11 cellular contexts compared by ENCODE assay signal in the genomic region with DNA sequence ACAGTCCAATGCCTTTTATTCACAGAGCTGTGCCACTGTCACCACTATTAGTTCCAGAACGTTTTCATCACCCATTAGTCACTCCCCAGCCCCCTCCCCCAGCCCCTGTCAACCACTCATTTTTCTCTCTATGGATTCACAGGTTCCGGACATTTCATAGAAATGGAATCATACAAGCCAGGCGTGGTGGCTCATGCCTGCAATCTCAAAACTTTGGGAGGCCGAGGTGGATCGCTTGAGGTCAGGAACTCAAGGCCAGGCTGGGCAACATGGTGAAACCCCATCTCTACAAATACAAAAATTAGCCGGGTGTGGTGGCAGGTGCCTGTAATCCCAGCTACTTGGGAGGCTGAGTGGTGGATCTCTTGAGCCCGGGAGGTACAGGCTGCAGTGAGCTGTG. TPM values are rescaled to one million over a fixed set of nuclear protein-coding genes. Genes with fewer than 3 reads are reported as not detected.
A peak's percentile ranks its signal among the peaks of the same experiment; 100 is the strongest.
DNase-seq lines count a peak whose midpoint lies in the region; ATAC-seq and TF ChIP-seq lines count a peak whose summit lies in the region.
"Had no signal": no experiment of that assay in that cellular context is flagged by ENCODE, and none has a peak within 500 bp of the region (broad histone marks: within the 10 kb centered on the region; RNA-seq: fewer than 3 reads in every experiment).

No MANE protein-coding gene starts in this region.

- H3K4me1 ChIP-seq in naive thymus-derived CD4-positive, alpha-beta T cell (ENCODE audit: control insufficient read depth in 2 of 2, insufficient read depth in 2 of 2, low read length in 2 of 2): peaks cover 5 to 7% of the 10 kb centered on the region in 2 donors

- H3K4me1 Mint-ChIP-seq in CD14-positive monocyte (peaks cover 38% of the 10 kb centered on the region), HFFc6 (ENCODE audit: low read depth) (peaks cover 30% of the 10 kb centered on the region)
- H3K4me1 Mint-ChIP-seq in activated T-helper 2 cell treated with anti-CD3 and anti-CD28 coated beads, Interferon-gamma antibody, Interleukin-2, Interleukin-4, amounts not matched to agents 10 μg/mL and 5 μg/mL and 100 μg/mL, durations not matched to agents 14 hours and 24 hours and 36 hours (ENCODE audit: low read depth): peaks cover 4% of the 10 kb centered on the region
- H3K4me1 Mint-ChIP-seq in naive thymus-derived CD4-positive, alpha-beta T cell: peaks cover 11 to 35% (median 26%) of the 10 kb centered on the region in 7 donors

- no peak for TF ChIP-seq CTCF in CD14-positive monocyte (IDR thresholded peaks at IDR 0.05)
- no peak for TF ChIP-seq CTCF in HFFc6 (IDR thresholded peaks at IDR 0.05)
- TF ChIP-seq CTCF in omental fat pad (IDR thresholded peaks at IDR 0.05): no peak

- peak overlapping the region; percentile 87 for H3K27ac ChIP-seq in naive thymus-derived CD4-positive, alpha-beta T cell (ENCODE audit: low read depth, low read length)

- no peak overlapping the region for H3K4me3 ChIP-seq in naive thymus-derived CD4-positive, alpha-beta T cell (ENCODE audit: low read length)

- CTCF ChIA-PET in naive thymus-derived CD4-positive, alpha-beta T cell (lab: Charles Lee): no interaction called here

- POLR2A ChIA-PET in naive thymus-derived CD4-positive, alpha-beta T cell (lab: Charles Lee): interaction anchor here (0.9 to 1.9 kb wide), 3 partner anchors 25 to 80 kb away, joined by 4 to 8 read pairs (median 5); a partner anchor contains a TSS

- H3K4me3 Mint-ChIP-seq in CD14-positive monocyte (no peak overlapping the region), HFFc6 (peak overlapping the region; percentile 98)
- peak overlapping the region; percentile 42 for H3K4me3 Mint-ChIP-seq in activated T-helper 2 cell treated with anti-CD3 and anti-CD28 coated beads, Interferon-gamma antibody, Interleukin-2, Interleukin-4, amounts not matched to agents 10 μg/mL and 5 μg/mL and 100 μg/mL, durations not matched to agents 14 hours and 24 hours and 36 hours (ENCODE audit: low read depth)
- peak overlapping the region in 9 of 10 donors; percentile 63 to 98 (median 93) for H3K4me3 Mint-ChIP-seq in naive thymus-derived CD4-positive, alpha-beta T cell

- H3K36me3 Mint-ChIP-seq in CD14-positive monocyte (peaks cover 24 to 43% of the 10 kb centered on the region in 2 donors), HFFc6 (ENCODE audit: low read depth) (no peaks in the 10 kb centered on the region; the same call in 1 of the 2 replicates)
- H3K36me3 Mint-ChIP-seq in activated T-helper 2 cell treated with anti-CD3 and anti-CD28 coated beads, Interferon-gamma antibody, Interleukin-2, Interleukin-4, amounts not matched to agents 10 μg/mL and 5 μg/mL and 100 μg/mL, durations not matched to agents 14 hours and 24 hours and 36 hours (ENCODE audit: low read depth): peaks cover 22% of the 10 kb centered on the region
- peaks cover 0 to 6% (median 0%) of the 10 kb centered on the region in 5 donors for H3K36me3 Mint-ChIP-seq in naive thymus-derived CD4-positive, alpha-beta T cell

- ATAC-seq in naive thymus-derived CD4-positive, alpha-beta T cell: no peak
- ATAC-seq in HG02798 (IDR thresholded peaks at IDR 0.05; ENCODE audit: poor library complexity, unreplicated experiment): no peak
- no peak for ATAC-seq in GM19395 (IDR thresholded peaks at IDR 0.05; ENCODE audit: unreplicated experiment)
- ATAC-seq in omental fat pad (ENCODE audit: low FRiP score): no peak

- H3K9me3 ChIP-seq in naive thymus-derived CD4-positive, alpha-beta T cell (ENCODE audit: control insufficient read depth in 2 of 3, low read length in 3 of 3): no peaks in the 10 kb centered on the region
- H3K9me3 ChIP-seq: esophagus squamous epithelium, Peyer's patch, upper lobe of left lung had no signal

- peaks cover 0 to 27% (median 0%) of the 10 kb centered on the region in 3 experiments for H3K36me3 ChIP-seq in naive thymus-derived CD4-positive, alpha-beta T cell (ENCODE audit: control insufficient read depth in 2 of 3, insufficient read depth in 3 of 3, low read length in 3 of 3)

- DNase-seq in CD14-positive monocyte (ENCODE audit: low spot score): no peak
- peak; percentile 47 for DNase-seq in HFFc6
- DNase-seq in activated T-helper 2 cell treated with anti-CD3 and anti-CD28 coated beads, Interferon-gamma antibody, Interleukin-2, Interleukin-4, amounts not matched to agents 10 μg/mL and 5 μg/mL and 100 μg/mL, durations not matched to agents 14 hours and 24 hours and 36 hours (ENCODE audit: low spot score): no peak
- no peak for DNase-seq in naive thymus-derived CD4-positive, alpha-beta T cell
- DNase-seq in omental fat pad (ENCODE audit: low spot score): no peak
- DNase-seq in AG20443 (ENCODE audit: low spot score): no peak

- H3K9me3 Mint-ChIP-seq in CD14-positive monocyte (peaks cover 0 to 2% (median 0%) of the 10 kb centered on the region in 7 donors), HFFc6 (no peaks in the 10 kb centered on the region)
- H3K9me3 Mint-ChIP-seq in activated T-helper 2 cell treated with anti-CD3 and anti-CD28 coated beads, Interferon-gamma antibody, Interleukin-2, Interleukin-4, amounts not matched to agents 10 μg/mL and 5 μg/mL and 100 μg/mL, durations not matched to agents 14 hours and 24 hours and 36 hours: no peaks in the 10 kb centered on the region
- H3K9me3 Mint-ChIP-seq in naive thymus-derived CD4-positive, alpha-beta T cell: peaks cover 0 to 2% (median 0%) of the 10 kb centered on the region in 11 donors

- H3K27ac Mint-ChIP-seq in CD14-positive monocyte: peak overlapping the region; percentile 54 to 85 (median 82)
- peak overlapping the region; percentile 81 for H3K27ac Mint-ChIP-seq in HFFc6
- H3K27ac Mint-ChIP-seq in activated T-helper 2 cell treated with anti-CD3 and anti-CD28 coated beads, Interferon-gamma antibody, Interleukin-2, Interleukin-4, amounts not matched to agents 10 μg/mL and 5 μg/mL and 100 μg/mL, durations not matched to agents 14 hours and 24 hours and 36 hours: peak overlapping the region; percentile 69
- peak overlapping the region in 8 of 9 donors; percentile 76 to 93 (median 90) for H3K27ac Mint-ChIP-seq in naive thymus-derived CD4-positive, alpha-beta T cell

- no peaks in the 10 kb centered on the region for H3K27me3 ChIP-seq in naive thymus-derived CD4-positive, alpha-beta T cell (ENCODE audit: control insufficient read depth in 2 of 2, insufficient read depth in 2 of 2, low read length in 2 of 2)
- H3K27me3 ChIP-seq: esophagus squamous epithelium, Peyer's patch, upper lobe of left lung had no signal

- intact Hi-C loops in CD14-positive monocyte (cut with micrococcal nuclease): no loop called here
- intact Hi-C loops in activated T-helper 2 cell treated with anti-CD3 and anti-CD28 coated beads, Interferon-gamma antibody, Interleukin-2, Interleukin-4, amounts not matched to agents 10 μg/mL and 5 μg/mL and 100 μg/mL, durations not matched to agents 14 hours and 24 hours and 36 hours (cut with micrococcal nuclease): loop anchor here (1.0 to 5.0 kb wide), 2 partner anchors 81 to 125 kb away; a partner anchor contains a TSS
- intact Hi-C loops in naive thymus-derived CD4-positive, alpha-beta T cell (cut with micrococcal nuclease): loop anchor here (1.0 to 10.0 kb wide), 18 partner anchors 19 to 745 kb away; a partner anchor contains a TSS

- peaks cover 0 to 2% (median 1%) of the 10 kb centered on the region in 3 donors for H3K27me3 Mint-ChIP-seq in CD14-positive monocyte (ENCODE audit: low read depth in 3 of 3)
- H3K27me3 Mint-ChIP-seq in HFFc6 (ENCODE audit: insufficient read depth): peaks cover 2% of the 10 kb centered on the region; the same call in 1 of the 2 replicates
- H3K27me3 Mint-ChIP-seq in activated T-helper 2 cell treated with anti-CD3 and anti-CD28 coated beads, Interferon-gamma antibody, Interleukin-2, Interleukin-4, amounts not matched to agents 10 μg/mL and 5 μg/mL and 100 μg/mL, durations not matched to agents 14 hours and 24 hours and 36 hours (ENCODE audit: low read depth): no peaks in the 10 kb centered on the region
- H3K27me3 Mint-ChIP-seq in naive thymus-derived CD4-positive, alpha-beta T cell: no peaks in the 10 kb centered on the region

RNA-seq across cellular contexts. Expression of a gene that starts 0.8 kb away (rescaled TPM):
- 10 to 100 TPM; 34.3 to 37.6 TPM for polyA plus RNA-seq in CD14-positive monocyte
- 10 to 100 TPM; 44.9 to 50.8 (median 46.1) TPM for total RNA-seq in HFFc6 (2021; fragmentation: NEBNext Ultra II Directional; extraction: Animal tissue kit (Norgen Biotek cat#: 25700))
- total RNA-seq in activated T-helper 2 cell treated with anti-CD3 and anti-CD28 coated beads, Interferon-gamma antibody, Interleukin-2, Interleukin-4, amounts not matched to agents 10 μg/mL and 5 μg/mL and 100 μg/mL, durations not matched to agents 14 hours and 24 hours and 36 hours: 73.1 and 73.8 TPM in 2 replicates
- total RNA-seq in naive thymus-derived CD4-positive, alpha-beta T cell: 10 to 100 TPM; 34.1 to 46.2 (median 45.0) TPM
- polyA plus RNA-seq in naive thymus-derived CD4-positive, alpha-beta T cell: 10 to 100 TPM; 34.6 to 45.8 TPM
- 10 to 100 TPM; 32.7 to 53.9 (median 41.8) TPM for total RNA-seq in omental fat pad

RNA-seq across cellular contexts. Expression of a gene that starts 19.8 kb away (rescaled TPM):
- polyA plus RNA-seq in CD14-positive monocyte: not detected
- 100 to 1,000 TPM in 4 of 6 experiments, 10 to 100 TPM in 2; 92.0 to 131 (median 103) TPM for total RNA-seq in HFFc6 (2021; fragmentation: NEBNext Ultra II Directional; extraction: Animal tissue kit (Norgen Biotek cat#: 25700))
- total RNA-seq in activated T-helper 2 cell treated with anti-CD3 and anti-CD28 coated beads, Interferon-gamma antibody, Interleukin-2, Interleukin-4, amounts not matched to agents 10 μg/mL and 5 μg/mL and 100 μg/mL, durations not matched to agents 14 hours and 24 hours and 36 hours: 0.16 TPM in 1 of 2 replicates, not detected in the other
- total RNA-seq in naive thymus-derived CD4-positive, alpha-beta T cell: 1 to 10 TPM in 1 of 5 experiments, under 1 TPM in 3, not detected in 1; 0.24 to 1.3 (median 0.45) TPM
- under 1 TPM; 0.13 to 0.18 TPM for polyA plus RNA-seq in naive thymus-derived CD4-positive, alpha-beta T cell
- total RNA-seq in omental fat pad: 10 to 100 TPM; 10.8 to 40.0 (median 25.8) TPM

RNA-seq across cellular contexts. Expression of a gene that starts 36.0 kb away (rescaled TPM):
- polyA plus RNA-seq in CD14-positive monocyte: not detected
- 10 to 100 TPM; 21.9 to 26.0 (median 23.5) TPM for total RNA-seq in HFFc6 (2021; fragmentation: NEBNext Ultra II Directional; extraction: Animal tissue kit (Norgen Biotek cat#: 25700))
- total RNA-seq in activated T-helper 2 cell treated with anti-CD3 and anti-CD28 coated beads, Interferon-gamma antibody, Interleukin-2, Interleukin-4, amounts not matched to agents 10 μg/mL and 5 μg/mL and 100 μg/mL, durations not matched to agents 14 hours and 24 hours and 36 hours: 2.1 and 2.5 TPM in 2 replicates
- total RNA-seq in naive thymus-derived CD4-positive, alpha-beta T cell: under 1 TPM in 1 of 5 experiments, not detected in 4; 0.53 TPM
- not detected for polyA plus RNA-seq in naive thymus-derived CD4-positive, alpha-beta T cell
- 1 to 10 TPM; 1.9 to 4.9 (median 3.0) TPM for total RNA-seq in omental fat pad

Comparison
In these comparisons a context has a peak if more than half of its experiments do, and no peak if none do; other contexts are left out.
1. H3K4me3 Mint-ChIP-seq: peak in HFFc6 (single experiment), activated T-helper 2 cell treated with anti-CD3 and anti-CD28 coated beads, Interferon-gamma antibody, Interleukin-2, Interleukin-4, amounts not matched to agents 10 μg/mL and 5 μg/mL and 100 μg/mL, durations not matched to agents 14 hours and 24 hours and 36 hours (single experiment) and naive thymus-derived CD4-positive, alpha-beta T cell (9 of 10); none in CD14-positive monocyte (0 of 2).
2. RNA of a gene that starts 19.8 kb away (total RNA-seq): 92.0 to 131 TPM in HFFc6 and 10.8 to 40.0 TPM in omental fat pad; 0.24 to 1.3 TPM in naive thymus-derived CD4-positive, alpha-beta T cell and 0.16 TPM in activated T-helper 2 cell treated with anti-CD3 and anti-CD28 coated beads, Interferon-gamma antibody, Interleukin-2, Interleukin-4, amounts not matched to agents 10 μg/mL and 5 μg/mL and 100 μg/mL, durations not matched to agents 14 hours and 24 hours and 36 hours; every median in the first group is over 4 times any median in the second.
3. intact Hi-C loops: an anchor here in activated T-helper 2 cell treated with anti-CD3 and anti-CD28 coated beads, Interferon-gamma antibody, Interleukin-2, Interleukin-4, amounts not matched to agents 10 μg/mL and 5 μg/mL and 100 μg/mL, durations not matched to agents 14 hours and 24 hours and 36 hours (1.0 to 5.0 kb wide) and naive thymus-derived CD4-positive, alpha-beta T cell (1.0 to 10.0 kb wide); none called in CD14-positive monocyte.
4. Peak in every context shown above with its lines, with median percentiles within 50 percentile points of each other: H3K27ac Mint-ChIP-seq.